In genomic region chr10:130576427-130576826, GRCh38 we compare ENCODE assay signal across 17 cellular contexts.
DNase-seq lines count a peak whose midpoint lies in the region; ATAC-seq and TF ChIP-seq lines count a peak whose summit lies in the region.
"Had no signal": no experiment of that assay in that cellular context is flagged by ENCODE, and none has a peak within 500 bp of the region (broad histone marks: within the 10 kb centered on the region; RNA-seq: fewer than 3 reads in every experiment).

No MANE protein-coding gene starts in this region.

- H3K9me3 ChIP-seq in lung (ENCODE audit: control insufficient read depth in 2 of 2, insufficient read depth in 1 of 2, low read length in 1 of 2) (peaks cover 0 to 8% of the 10 kb centered on the region in 2 donors), vagina (no peaks in the 10 kb centered on the region)

- DNase-seq in NCI-H524 (lab: John Stamatoyannopoulos, UW) (peak; percentile 29 to 47), NCI-H524 treated with DMSO at 0.1 percent for 48 hours (lab: John Stamatoyannopoulos, UW) (no peak), lung (ENCODE audit: low spot score) (peak; percentile 17), vagina (ENCODE audit: extremely low spot score in 2 of 2) (peak; percentile 29 to 61)
- DNase-seq in activated CD8-positive, alpha-beta memory T cell treated with anti-CD3 and anti-CD28 coated beads, Interleukin-2, amount 50 U/mL, for 4 hours, result no peak
- DNase-seq: C1 segment of cervical spinal cord; Calu3; CD4-positive, alpha-beta memory T cell; COR-L47; DMS53; DMS79 treated with DMSO at 0.1 percent for 48 hours; GF-D8; HFFc6 had no signal

- H3K27me3 ChIP-seq in lung (ENCODE audit: control insufficient read depth, insufficient read depth), result no peaks in the 10 kb centered on the region
- H3K27me3 ChIP-seq in vagina, result no peaks in the 10 kb centered on the region

- no peak for ATAC-seq in lung (ENCODE audit: insufficient read depth, low FRiP score)
- ATAC-seq in HG03097 (IDR thresholded peaks at IDR 0.05; ENCODE audit: low FRiP score, unreplicated experiment), result no peak
- ATAC-seq: GM23338 had no signal

- no peak overlapping the region for H3K27ac ChIP-seq in lung (ENCODE audit: low read depth in 1 of 2, low read length in 1 of 2)
- no peak overlapping the region for H3K27ac ChIP-seq in vagina
- H3K27ac ChIP-seq: 22Rv1 had no signal

- 70 to 74% methylated on average over 8 of the region's 8 CpGs for WGBS in lung, 2 donors

- H3K4me3 ChIP-seq in lung (no peak overlapping the region), vagina (no peak overlapping the region)
- H3K4me3 ChIP-seq: GM23338, HAP-1 had no signal

- TF ChIP-seq POLR2A in vagina (IDR thresholded peaks at IDR 0.05), result no peak

- intact Hi-C loops in vagina (cut with DNase I), result no loop called here

- no peaks in the 10 kb centered on the region for H3K36me3 ChIP-seq in lung (ENCODE audit: control insufficient read depth in 2 of 2, insufficient read depth in 2 of 2, low read length in 2 of 2)
- no peaks in the 10 kb centered on the region for H3K36me3 ChIP-seq in vagina
- H3K36me3 ChIP-seq: HAP-1 had no signal

- no peaks in the 10 kb centered on the region for H3K4me1 ChIP-seq in lung (ENCODE audit: control insufficient read depth in 2 of 2, insufficient read depth in 2 of 2, low read length in 2 of 2)
- H3K4me1 ChIP-seq in vagina, result no peaks in the 10 kb centered on the region
- H3K4me1 ChIP-seq: HAP-1 had no signal

- TF ChIP-seq CTCF in lung (IDR thresholded peaks at IDR 0.05; ENCODE audit: control extremely low read depth, extremely low read depth) (no peak), vagina (IDR thresholded peaks at IDR 0.05) (no peak)

Comparison
In these comparisons a context has a peak if more than half of its experiments do, and no peak if none do; other contexts are left out.
1. DNase-seq: peak in NCI-H524 (2 of 2), lung (single experiment) and vagina (2 of 2); none in NCI-H524 treated with DMSO at 0.1 percent for 48 hours (single experiment) and activated CD8-positive, alpha-beta memory T cell treated with anti-CD3 and anti-CD28 coated beads, Interleukin-2, amount 50 U/mL, for 4 hours (single experiment).